In genomic region chr9:109886050-109886449, GRCh38 we compare ENCODE assay signal across 14 cellular contexts.
A peak's percentile ranks its signal among the peaks of the same experiment; 100 is the strongest.
DNase-seq lines count a peak whose midpoint lies in the region; ATAC-seq and TF ChIP-seq lines count a peak whose summit lies in the region.
"Had no signal": no experiment of that assay in that cellular context is flagged by ENCODE, and none has a peak within 500 bp of the region (broad histone marks: within the 10 kb centered on the region; RNA-seq: fewer than 3 reads in every experiment).

No MANE protein-coding gene starts in this region.

- TF ChIP-seq CTCF in cardiac muscle cell (IDR thresholded peaks at IDR 0.05; ENCODE audit: low read depth, low read length) (no peak), left ventricle myocardium inferior (IDR thresholded peaks at IDR 0.05; ENCODE audit: borderline replicate concordance) (no peak), thyroid gland (IDR thresholded peaks at IDR 0.05) (no peak), GM13976 (IDR thresholded peaks at IDR 0.05; ENCODE audit: borderline replicate concordance, control extremely low read depth, extremely low read depth, insufficient read depth, missing control alignments) (no peak), WERI-Rb-1 (IDR thresholded peaks at IDR 0.05; ENCODE audit: low read depth, low read length) (no peak)

- H3K36me3 Mint-ChIP-seq in activated T-helper 17 cell treated with anti-CD3 and anti-CD28 coated beads, Interleukin-2, amount 50 U/mL, for 72 hours (ENCODE audit: low read depth), result no peaks in the 10 kb centered on the region

- H3K27me3 Mint-ChIP-seq in activated T-helper 17 cell treated with anti-CD3 and anti-CD28 coated beads, Interleukin-2, amount 50 U/mL, for 72 hours, result no peaks in the 10 kb centered on the region

- H3K4me3 ChIP-seq in cardiac muscle cell, result no peak overlapping the region
- H3K4me3 ChIP-seq in left ventricle myocardium inferior, result no peak overlapping the region
- no peak overlapping the region for H3K4me3 ChIP-seq in thyroid gland (replicated peaks in 1 of 3)
- no peak overlapping the region for H3K4me3 ChIP-seq in WERI-Rb-1 (ENCODE audit: low read depth, low read length)

- ATAC-seq in Right ventricle myocardium inferior (no peak), HG02870 (IDR thresholded peaks at IDR 0.05; ENCODE audit: unreplicated experiment) (no peak)
- ATAC-seq in activated T-helper 17 cell treated with anti-CD3 and anti-CD28 coated beads, Interleukin-2, amount 50 U/mL, for 72 hours (replicated peaks), result no peak

- peak overlapping the region; percentile 52 for H3K4me3 Mint-ChIP-seq in activated T-helper 17 cell treated with anti-CD3 and anti-CD28 coated beads, Interleukin-2, amount 50 U/mL, for 72 hours
- H3K4me3 Mint-ChIP-seq: B cell; central memory CD8-positive, alpha-beta T cell; nephron progenitor cell had no signal

- H3K9me3 ChIP-seq in cardiac muscle cell (ENCODE audit: low read depth) (no peaks in the 10 kb centered on the region), left ventricle myocardium inferior (replicated peaks) (no peaks in the 10 kb centered on the region), thyroid gland (no peaks in the 10 kb centered on the region), WERI-Rb-1 (ENCODE audit: severe bottlenecking) (peaks cover 4% of the 10 kb centered on the region)

- peaks cover 13% of the 10 kb centered on the region for H3K36me3 ChIP-seq in cardiac muscle cell
- no peaks in the 10 kb centered on the region for H3K36me3 ChIP-seq in left ventricle myocardium inferior
- H3K36me3 ChIP-seq in thyroid gland, result no peaks in the 10 kb centered on the region
- no peaks in the 10 kb centered on the region for H3K36me3 ChIP-seq in WERI-Rb-1

- in situ Hi-C loops in GM13976 (cut with MboI; ENCODE audit: low sequenced_read_pairs, unreplicated experiment), result no loop called here

- H3K4me1 ChIP-seq in cardiac muscle cell (ENCODE audit: low read depth) (peaks cover 25% of the 10 kb centered on the region), left ventricle myocardium inferior (peaks cover 59% of the 10 kb centered on the region), thyroid gland (peaks cover 26 to 31% of the 10 kb centered on the region in 2 donors)

- peak in 1 of 2 donors; percentile 72 for DNase-seq in cardiac muscle cell (ENCODE audit: low read depth in 1 of 2, low spot score in 1 of 2)
- no peak for DNase-seq in Right ventricle myocardium inferior (ENCODE audit: missing footprints)
- peak; percentile 49 for DNase-seq in left ventricle myocardium inferior
- DNase-seq in thyroid gland, result peak in 1 of 2 donors; percentile 42
- DNase-seq in GM13976 (ENCODE audit: low spot score), result no peak
- no peak for DNase-seq in WERI-Rb-1
- DNase-seq: activated gamma-delta T cell treated with Interleukin-2 at 50 U/mL for 16 hours; nephron progenitor cell; SHP77; stimulated activated CD4-positive, alpha-beta T cell treated with anti-CD3 and anti-CD28 coated beads, Interleukin-15, amount 100 ng/mL, for 24 hours had no signal

- H3K27me3 ChIP-seq in cardiac muscle cell, result no peaks in the 10 kb centered on the region
- H3K27me3 ChIP-seq in left ventricle myocardium inferior (ENCODE audit: low read depth), result no peaks in the 10 kb centered on the region
- no peaks in the 10 kb centered on the region for H3K27me3 ChIP-seq in thyroid gland
- H3K27me3 ChIP-seq in WERI-Rb-1 (ENCODE audit: insufficient read depth, low read depth, severe bottlenecking), result peaks cover 93% of the 10 kb centered on the region

- peaks cover 30% of the 10 kb centered on the region for H3K4me1 Mint-ChIP-seq in activated T-helper 17 cell treated with anti-CD3 and anti-CD28 coated beads, Interleukin-2, amount 50 U/mL, for 72 hours
- H3K4me1 Mint-ChIP-seq: B cell; central memory CD8-positive, alpha-beta T cell had no signal

- 30 to 40% methylated on average over 6 of the region's 6 CpGs for WGBS in thyroid gland, 2 donors

- intact Hi-C loops in Right ventricle myocardium inferior (cut with DNase I), result loop anchor here (5.0 kb wide), 2 partner anchors 54 to 314 kb away; no protein-coding TSS in a partner anchor
- intact Hi-C loops in left ventricle myocardium inferior (cut with micrococcal nuclease), result no loop called here
- intact Hi-C loops in thyroid gland (cut with DNase I), result no loop called here

- H3K27ac ChIP-seq in cardiac muscle cell (peak overlapping the region; percentile 74), left ventricle myocardium inferior (replicated peaks) (peak overlapping the region; percentile 86), thyroid gland (peak overlapping the region in 2 of 3 donors; percentile 69 to 71), WERI-Rb-1 (no peak overlapping the region)

- peaks cover 3% of the 10 kb centered on the region for H3K9me3 Mint-ChIP-seq in activated T-helper 17 cell treated with anti-CD3 and anti-CD28 coated beads, Interleukin-2, amount 50 U/mL, for 72 hours
- H3K9me3 Mint-ChIP-seq: central memory CD8-positive, alpha-beta T cell; nephron progenitor cell had no signal

- H3K27ac Mint-ChIP-seq in activated T-helper 17 cell treated with anti-CD3 and anti-CD28 coated beads, Interleukin-2, amount 50 U/mL, for 72 hours, result peak overlapping the region; percentile 86
- H3K27ac Mint-ChIP-seq: B cell, nephron progenitor cell had no signal

- no peak for TF ChIP-seq POLR2A in thyroid gland (IDR thresholded peaks at IDR 0.05)
